Comparison of ENCODE assay signal across 1 cellular context in genomic region chr5:69503144-69503488, GRCh38.
TF ChIP-seq lines count a peak whose summit lies in the region.

No MANE protein-coding gene starts in this region.

TF ChIP-seq in HCT116, 20 proteins besides CTCF, POLR2A, EP300 and RAD21:
- TF ChIP-seq TCF7L2 (IDR thresholded peaks at IDR 0.05; ENCODE audit: borderline replicate concordance, extremely low read depth, insufficient read depth, insufficient read length) (no peak), ATF3 (IDR thresholded peaks at IDR 0.05) (no peak), POLR2AphosphoS5 (IDR thresholded peaks at IDR 0.05; ENCODE audit: low read depth, low read length) (no peak), CEBPB (IDR thresholded peaks at IDR 0.05; ENCODE audit: low read depth) (no peak), CBX3 (IDR thresholded peaks at IDR 0.05; ENCODE audit: low read depth) (no peak), SRF (IDR thresholded peaks at IDR 0.05; ENCODE audit: low read depth) (no peak)
- TF ChIP-seq, protein P1, sequence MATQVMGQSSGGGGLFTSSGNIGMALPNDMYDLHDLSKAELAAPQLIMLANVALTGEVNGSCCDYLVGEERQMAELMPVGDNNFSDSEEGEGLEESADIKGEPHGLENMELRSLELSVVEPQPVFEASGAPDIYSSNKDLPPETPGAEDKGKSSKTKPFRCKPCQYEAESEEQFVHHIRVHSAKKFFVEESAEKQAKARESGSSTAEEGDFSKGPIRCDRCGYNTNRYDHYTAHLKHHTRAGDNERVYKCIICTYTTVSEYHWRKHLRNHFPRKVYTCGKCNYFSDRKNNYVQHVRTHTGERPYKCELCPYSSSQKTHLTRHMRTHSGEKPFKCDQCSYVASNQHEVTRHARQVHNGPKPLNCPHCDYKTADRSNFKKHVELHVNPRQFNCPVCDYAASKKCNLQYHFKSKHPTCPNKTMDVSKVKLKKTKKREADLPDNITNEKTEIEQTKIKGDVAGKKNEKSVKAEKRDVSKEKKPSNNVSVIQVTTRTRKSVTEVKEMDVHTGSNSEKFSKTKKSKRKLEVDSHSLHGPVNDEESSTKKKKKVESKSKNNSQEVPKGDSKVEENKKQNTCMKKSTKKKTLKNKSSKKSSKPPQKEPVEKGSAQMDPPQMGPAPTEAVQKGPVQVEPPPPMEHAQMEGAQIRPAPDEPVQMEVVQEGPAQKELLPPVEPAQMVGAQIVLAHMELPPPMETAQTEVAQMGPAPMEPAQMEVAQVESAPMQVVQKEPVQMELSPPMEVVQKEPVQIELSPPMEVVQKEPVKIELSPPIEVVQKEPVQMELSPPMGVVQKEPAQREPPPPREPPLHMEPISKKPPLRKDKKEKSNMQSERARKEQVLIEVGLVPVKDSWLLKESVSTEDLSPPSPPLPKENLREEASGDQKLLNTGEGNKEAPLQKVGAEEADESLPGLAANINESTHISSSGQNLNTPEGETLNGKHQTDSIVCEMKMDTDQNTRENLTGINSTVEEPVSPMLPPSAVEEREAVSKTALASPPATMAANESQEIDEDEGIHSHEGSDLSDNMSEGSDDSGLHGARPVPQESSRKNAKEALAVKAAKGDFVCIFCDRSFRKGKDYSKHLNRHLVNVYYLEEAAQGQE (IDR thresholded peaks at IDR 0.05; ENCODE audit: low read depth): no peak
